1 cellular context compared by ENCODE assay signal in genomic region chr1:21344750-21345443, GRCh38.
A peak's percentile ranks its signal among the peaks of the same experiment; 100 is the strongest.
TF ChIP-seq lines count a peak whose summit lies in the region.

No MANE protein-coding gene starts in this region.

TF ChIP-seq in HepG2, 621 proteins besides CTCF, POLR2A, EP300 and RAD21 (continued from another document and continues in another):
- TF ChIP-seq SAP130 (CRISPR knock-in tag; IDR thresholded peaks at IDR 0.05; ENCODE audit: low read depth): no peak
- 0 out of 2 replicates have a peak, but pooled peaks have one; percentile 13 for TF ChIP-seq GABPB1 (CRISPR knock-in tag; IDR thresholded peaks at IDR 0.05)
- no peak for TF ChIP-seq ZNF879 (CRISPR knock-in tag; IDR thresholded peaks at IDR 0.05)
- TF ChIP-seq, protein P1, sequence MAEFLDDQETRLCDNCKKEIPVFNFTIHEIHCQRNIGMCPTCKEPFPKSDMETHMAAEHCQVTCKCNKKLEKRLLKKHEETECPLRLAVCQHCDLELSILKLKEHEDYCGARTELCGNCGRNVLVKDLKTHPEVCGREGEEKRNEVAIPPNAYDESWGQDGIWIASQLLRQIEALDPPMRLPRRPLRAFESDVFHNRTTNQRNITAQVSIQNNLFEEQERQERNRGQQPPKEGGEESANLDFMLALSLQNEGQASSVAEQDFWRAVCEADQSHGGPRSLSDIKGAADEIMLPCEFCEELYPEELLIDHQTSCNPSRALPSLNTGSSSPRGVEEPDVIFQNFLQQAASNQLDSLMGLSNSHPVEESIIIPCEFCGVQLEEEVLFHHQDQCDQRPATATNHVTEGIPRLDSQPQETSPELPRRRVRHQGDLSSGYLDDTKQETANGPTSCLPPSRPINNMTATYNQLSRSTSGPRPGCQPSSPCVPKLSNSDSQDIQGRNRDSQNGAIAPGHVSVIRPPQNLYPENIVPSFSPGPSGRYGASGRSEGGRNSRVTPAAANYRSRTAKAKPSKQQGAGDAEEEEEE (CRISPR knock-in tag; IDR thresholded peaks at IDR 0.05; ENCODE audit: borderline replicate concordance): no peak
- no peak for TF ChIP-seq ZNF3 (CRISPR knock-in tag; IDR thresholded peaks at IDR 0.05)
- TF ChIP-seq KDM5B (CRISPR knock-in tag; IDR thresholded peaks at IDR 0.05; ENCODE audit: borderline replicate concordance): peak; percentile 0; the same call in 1 of the 2 replicates
- 0 out of 2 replicates have a peak, but pooled peaks have one; percentile 23 for TF ChIP-seq ZNF772 (CRISPR knock-in tag; IDR thresholded peaks at IDR 0.05)
- no peak for TF ChIP-seq ZMAT3 (CRISPR knock-in tag; conservative IDR thresholded peaks at IDR 0.05)
- TF ChIP-seq, protein P2, sequence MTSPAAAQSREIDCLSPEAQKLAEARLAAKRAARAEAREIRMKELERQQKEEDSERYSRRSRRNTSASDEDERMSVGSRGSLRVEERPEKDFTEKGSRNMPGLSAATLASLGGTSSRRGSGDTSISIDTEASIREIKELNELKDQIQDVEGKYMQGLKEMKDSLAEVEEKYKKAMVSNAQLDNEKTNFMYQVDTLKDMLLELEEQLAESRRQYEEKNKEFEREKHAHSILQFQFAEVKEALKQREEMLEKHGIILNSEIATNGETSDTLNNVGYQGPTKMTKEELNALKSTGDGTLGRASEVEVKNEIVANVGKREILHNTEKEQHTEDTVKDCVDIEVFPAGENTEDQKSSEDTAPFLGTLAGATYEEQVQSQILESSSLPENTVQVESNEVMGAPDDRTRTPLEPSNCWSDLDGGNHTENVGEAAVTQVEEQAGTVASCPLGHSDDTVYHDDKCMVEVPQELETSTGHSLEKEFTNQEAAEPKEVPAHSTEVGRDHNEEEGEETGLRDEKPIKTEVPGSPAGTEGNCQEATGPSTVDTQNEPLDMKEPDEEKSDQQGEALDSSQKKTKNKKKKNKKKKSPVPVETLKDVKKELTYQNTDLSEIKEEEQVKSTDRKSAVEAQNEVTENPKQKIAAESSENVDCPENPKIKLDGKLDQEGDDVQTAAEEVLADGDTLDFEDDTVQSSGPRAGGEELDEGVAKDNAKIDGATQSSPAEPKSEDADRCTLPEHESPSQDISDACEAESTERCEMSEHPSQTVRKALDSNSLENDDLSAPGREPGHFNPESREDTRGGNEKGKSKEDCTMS (CRISPR knock-in tag; conservative IDR thresholded peaks at IDR 0.05): no peak
- no peak for TF ChIP-seq ZSCAN31 (CRISPR knock-in tag; IDR thresholded peaks at IDR 0.05; ENCODE audit: low read depth)
- TF ChIP-seq YY1 (IDR thresholded peaks at IDR 0.05; ENCODE audit: insufficient read depth, insufficient replicate concordance, low read depth, low read length): no peak
- TF ChIP-seq PTBP1 (IDR thresholded peaks at IDR 0.05; ENCODE audit: low read depth, low read length, poor library complexity, severe bottlenecking): peak; percentile 4
- no peak for TF ChIP-seq ERF (CRISPR knock-in tag; IDR thresholded peaks at IDR 0.05)
- TF ChIP-seq MED13 (CRISPR knock-in tag; IDR thresholded peaks at IDR 0.05): 0 out of 2 replicates have a peak, but pooled peaks have one; percentile 41
- TF ChIP-seq, protein P3, sequence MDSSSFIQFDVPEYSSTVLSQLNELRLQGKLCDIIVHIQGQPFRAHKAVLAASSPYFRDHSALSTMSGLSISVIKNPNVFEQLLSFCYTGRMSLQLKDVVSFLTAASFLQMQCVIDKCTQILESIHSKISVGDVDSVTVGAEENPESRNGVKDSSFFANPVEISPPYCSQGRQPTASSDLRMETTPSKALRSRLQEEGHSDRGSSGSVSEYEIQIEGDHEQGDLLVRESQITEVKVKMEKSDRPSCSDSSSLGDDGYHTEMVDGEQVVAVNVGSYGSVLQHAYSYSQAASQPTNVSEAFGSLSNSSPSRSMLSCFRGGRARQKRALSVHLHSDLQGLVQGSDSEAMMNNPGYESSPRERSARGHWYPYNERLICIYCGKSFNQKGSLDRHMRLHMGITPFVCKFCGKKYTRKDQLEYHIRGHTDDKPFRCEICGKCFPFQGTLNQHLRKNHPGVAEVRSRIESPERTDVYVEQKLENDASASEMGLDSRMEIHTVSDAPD (CRISPR knock-in tag; IDR thresholded peaks at IDR 0.05): no peak
- no peak for TF ChIP-seq FOXP1 (IDR thresholded peaks at IDR 0.05)
- TF ChIP-seq FOXP1 (CRISPR knock-in tag; IDR thresholded peaks at IDR 0.05): no peak
- TF ChIP-seq ZBTB26 (CRISPR knock-in tag; IDR thresholded peaks at IDR 0.05; ENCODE audit: borderline replicate concordance): no peak
- TF ChIP-seq ZNF256 (CRISPR knock-in tag; conservative IDR thresholded peaks at IDR 0.05): no peak
- TF ChIP-seq ZNF33A (CRISPR knock-in tag; IDR thresholded peaks at IDR 0.05; ENCODE audit: borderline replicate concordance): no peak
- TF ChIP-seq ZNF367 (CRISPR knock-in tag; IDR thresholded peaks at IDR 0.05; ENCODE audit: borderline replicate concordance): no peak
- TF ChIP-seq KDM2A (CRISPR knock-in tag; IDR thresholded peaks at IDR 0.05; ENCODE audit: borderline replicate concordance, low read depth): no peak
- TF ChIP-seq, protein P4, sequence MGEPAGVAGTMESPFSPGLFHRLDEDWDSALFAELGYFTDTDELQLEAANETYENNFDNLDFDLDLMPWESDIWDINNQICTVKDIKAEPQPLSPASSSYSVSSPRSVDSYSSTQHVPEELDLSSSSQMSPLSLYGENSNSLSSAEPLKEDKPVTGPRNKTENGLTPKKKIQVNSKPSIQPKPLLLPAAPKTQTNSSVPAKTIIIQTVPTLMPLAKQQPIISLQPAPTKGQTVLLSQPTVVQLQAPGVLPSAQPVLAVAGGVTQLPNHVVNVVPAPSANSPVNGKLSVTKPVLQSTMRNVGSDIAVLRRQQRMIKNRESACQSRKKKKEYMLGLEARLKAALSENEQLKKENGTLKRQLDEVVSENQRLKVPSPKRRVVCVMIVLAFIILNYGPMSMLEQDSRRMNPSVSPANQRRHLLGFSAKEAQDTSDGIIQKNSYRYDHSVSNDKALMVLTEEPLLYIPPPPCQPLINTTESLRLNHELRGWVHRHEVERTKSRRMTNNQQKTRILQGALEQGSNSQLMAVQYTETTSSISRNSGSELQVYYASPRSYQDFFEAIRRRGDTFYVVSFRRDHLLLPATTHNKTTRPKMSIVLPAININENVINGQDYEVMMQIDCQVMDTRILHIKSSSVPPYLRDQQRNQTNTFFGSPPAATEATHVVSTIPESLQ (CRISPR knock-in tag; conservative IDR thresholded peaks at IDR 0.05): no peak
- TF ChIP-seq ZNF777 (CRISPR knock-in tag; IDR thresholded peaks at IDR 0.05): peak; percentile 96
- no peak for TF ChIP-seq USF2 (IDR thresholded peaks at IDR 0.05; ENCODE audit: low read depth, low read length)
- TF ChIP-seq USF2 (CRISPR knock-in tag; IDR thresholded peaks at IDR 0.05; ENCODE audit: borderline replicate concordance): no peak
- TF ChIP-seq, protein P5, sequence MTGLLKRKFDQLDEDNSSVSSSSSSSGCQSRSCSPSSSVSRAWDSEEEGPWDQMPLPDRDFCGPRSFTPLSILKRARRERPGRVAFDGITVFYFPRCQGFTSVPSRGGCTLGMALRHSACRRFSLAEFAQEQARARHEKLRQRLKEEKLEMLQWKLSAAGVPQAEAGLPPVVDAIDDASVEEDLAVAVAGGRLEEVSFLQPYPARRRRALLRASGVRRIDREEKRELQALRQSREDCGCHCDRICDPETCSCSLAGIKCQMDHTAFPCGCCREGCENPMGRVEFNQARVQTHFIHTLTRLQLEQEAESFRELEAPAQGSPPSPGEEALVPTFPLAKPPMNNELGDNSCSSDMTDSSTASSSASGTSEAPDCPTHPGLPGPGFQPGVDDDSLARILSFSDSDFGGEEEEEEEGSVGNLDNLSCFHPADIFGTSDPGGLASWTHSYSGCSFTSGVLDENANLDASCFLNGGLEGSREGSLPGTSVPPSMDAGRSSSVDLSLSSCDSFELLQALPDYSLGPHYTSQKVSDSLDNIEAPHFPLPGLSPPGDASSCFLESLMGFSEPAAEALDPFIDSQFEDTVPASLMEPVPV (CRISPR knock-in tag; IDR thresholded peaks at IDR 0.05): no peak
- TF ChIP-seq ZNF274 (CRISPR knock-in tag; IDR thresholded peaks at IDR 0.05): no peak
- TF ChIP-seq, protein P6, sequence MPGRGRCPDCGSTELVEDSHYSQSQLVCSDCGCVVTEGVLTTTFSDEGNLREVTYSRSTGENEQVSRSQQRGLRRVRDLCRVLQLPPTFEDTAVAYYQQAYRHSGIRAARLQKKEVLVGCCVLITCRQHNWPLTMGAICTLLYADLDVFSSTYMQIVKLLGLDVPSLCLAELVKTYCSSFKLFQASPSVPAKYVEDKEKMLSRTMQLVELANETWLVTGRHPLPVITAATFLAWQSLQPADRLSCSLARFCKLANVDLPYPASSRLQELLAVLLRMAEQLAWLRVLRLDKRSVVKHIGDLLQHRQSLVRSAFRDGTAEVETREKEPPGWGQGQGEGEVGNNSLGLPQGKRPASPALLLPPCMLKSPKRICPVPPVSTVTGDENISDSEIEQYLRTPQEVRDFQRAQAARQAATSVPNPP (CRISPR knock-in tag; IDR thresholded peaks at IDR 0.05): no peak
- no peak for TF ChIP-seq MYC (CRISPR knock-in tag; IDR thresholded peaks at IDR 0.05; ENCODE audit: borderline replicate concordance)
- 0 out of 2 replicates have a peak, but pooled peaks have one; percentile 61 for TF ChIP-seq KMT2A (CRISPR knock-in tag; IDR thresholded peaks at IDR 0.05)
- 0 out of 2 replicates have a peak, but pooled peaks have one; percentile 27 for TF ChIP-seq REL (CRISPR knock-in tag; conservative IDR thresholded peaks at IDR 0.05)
- TF ChIP-seq, protein P7, sequence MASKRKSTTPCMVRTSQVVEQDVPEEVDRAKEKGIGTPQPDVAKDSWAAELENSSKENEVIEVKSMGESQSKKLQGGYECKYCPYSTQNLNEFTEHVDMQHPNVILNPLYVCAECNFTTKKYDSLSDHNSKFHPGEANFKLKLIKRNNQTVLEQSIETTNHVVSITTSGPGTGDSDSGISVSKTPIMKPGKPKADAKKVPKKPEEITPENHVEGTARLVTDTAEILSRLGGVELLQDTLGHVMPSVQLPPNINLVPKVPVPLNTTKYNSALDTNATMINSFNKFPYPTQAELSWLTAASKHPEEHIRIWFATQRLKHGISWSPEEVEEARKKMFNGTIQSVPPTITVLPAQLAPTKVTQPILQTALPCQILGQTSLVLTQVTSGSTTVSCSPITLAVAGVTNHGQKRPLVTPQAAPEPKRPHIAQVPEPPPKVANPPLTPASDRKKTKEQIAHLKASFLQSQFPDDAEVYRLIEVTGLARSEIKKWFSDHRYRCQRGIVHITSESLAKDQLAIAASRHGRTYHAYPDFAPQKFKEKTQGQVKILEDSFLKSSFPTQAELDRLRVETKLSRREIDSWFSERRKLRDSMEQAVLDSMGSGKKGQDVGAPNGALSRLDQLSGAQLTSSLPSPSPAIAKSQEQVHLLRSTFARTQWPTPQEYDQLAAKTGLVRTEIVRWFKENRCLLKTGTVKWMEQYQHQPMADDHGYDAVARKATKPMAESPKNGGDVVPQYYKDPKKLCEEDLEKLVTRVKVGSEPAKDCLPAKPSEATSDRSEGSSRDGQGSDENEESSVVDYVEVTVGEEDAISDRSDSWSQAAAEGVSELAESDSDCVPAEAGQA (IDR thresholded peaks at IDR 0.05; ENCODE audit: low read depth): no peak
- TF ChIP-seq, protein P7 (CRISPR knock-in tag; IDR thresholded peaks at IDR 0.05; ENCODE audit: borderline replicate concordance): no peak; the same call in 1 of the 2 replicates
- 0 out of 2 replicates have a peak, but pooled peaks have one; percentile 16 for TF ChIP-seq ZSCAN25 (CRISPR knock-in tag; IDR thresholded peaks at IDR 0.05)
- no peak for TF ChIP-seq ZNF660 (CRISPR knock-in tag; IDR thresholded peaks at IDR 0.05; ENCODE audit: borderline replicate concordance, low read depth)
- TF ChIP-seq ZSCAN20 (CRISPR knock-in tag; IDR thresholded peaks at IDR 0.05; ENCODE audit: borderline replicate concordance): no peak
- TF ChIP-seq ZFYVE20 (CRISPR knock-in tag; IDR thresholded peaks at IDR 0.05; ENCODE audit: borderline replicate concordance, low read depth): no peak
- TF ChIP-seq U2AF1 (optimal IDR thresholded peaks at IDR 0.05; ENCODE audit: low read depth, low read length): no peak
- no peak for TF ChIP-seq HNRNPUL1 (IDR thresholded peaks at IDR 0.05; ENCODE audit: low read depth, low read length)
- 0 out of 2 replicates have a peak, but pooled peaks have one; percentile 19 for TF ChIP-seq ZBTB42 (CRISPR knock-in tag; IDR thresholded peaks at IDR 0.05)
- TF ChIP-seq ZNF747 (CRISPR knock-in tag; IDR thresholded peaks at IDR 0.05; ENCODE audit: borderline replicate concordance): no peak
